2 cellular contexts compared by ENCODE assay signal in genomic region chr11:63911440-63911839, GRCh38.
A peak's percentile ranks its signal among the peaks of the same experiment; 100 is the strongest.
TF ChIP-seq lines count a peak whose summit lies in the region.

No MANE protein-coding gene starts in this region.

TF ChIP-seq in K562, 482 proteins besides CTCF, POLR2A, EP300 and RAD21:
- TF ChIP-seq RBM22 (IDR thresholded peaks at IDR 0.05; ENCODE audit: low read depth, low read length, poor library complexity, severe bottlenecking) (peak; percentile 33), ASH1L (IDR thresholded peaks at IDR 0.05; ENCODE audit: borderline replicate concordance, low read depth, partially characterized antibody) (no peak), POLR2AphosphoS2 (IDR thresholded peaks at IDR 0.05; ENCODE audit: low read length) (0 out of 2 replicates have a peak, but pooled peaks have one; percentile 34), POLR2G (IDR thresholded peaks at IDR 0.05; ENCODE audit: low read depth, low read length) (peak; percentile 56; the same call in 1 of the 2 replicates), PHTF2 (CRISPR knock-in tag; IDR thresholded peaks at IDR 0.05) (no peak)

TF ChIP-seq in GM12891, 5 proteins besides CTCF, POLR2A, EP300 and RAD21:
- TF ChIP-seq TAF1 (IDR thresholded peaks at IDR 0.05; ENCODE audit: low read depth, low read length): no peak
